ENCODE assay signal across 1 cellular context in the genomic region with DNA sequence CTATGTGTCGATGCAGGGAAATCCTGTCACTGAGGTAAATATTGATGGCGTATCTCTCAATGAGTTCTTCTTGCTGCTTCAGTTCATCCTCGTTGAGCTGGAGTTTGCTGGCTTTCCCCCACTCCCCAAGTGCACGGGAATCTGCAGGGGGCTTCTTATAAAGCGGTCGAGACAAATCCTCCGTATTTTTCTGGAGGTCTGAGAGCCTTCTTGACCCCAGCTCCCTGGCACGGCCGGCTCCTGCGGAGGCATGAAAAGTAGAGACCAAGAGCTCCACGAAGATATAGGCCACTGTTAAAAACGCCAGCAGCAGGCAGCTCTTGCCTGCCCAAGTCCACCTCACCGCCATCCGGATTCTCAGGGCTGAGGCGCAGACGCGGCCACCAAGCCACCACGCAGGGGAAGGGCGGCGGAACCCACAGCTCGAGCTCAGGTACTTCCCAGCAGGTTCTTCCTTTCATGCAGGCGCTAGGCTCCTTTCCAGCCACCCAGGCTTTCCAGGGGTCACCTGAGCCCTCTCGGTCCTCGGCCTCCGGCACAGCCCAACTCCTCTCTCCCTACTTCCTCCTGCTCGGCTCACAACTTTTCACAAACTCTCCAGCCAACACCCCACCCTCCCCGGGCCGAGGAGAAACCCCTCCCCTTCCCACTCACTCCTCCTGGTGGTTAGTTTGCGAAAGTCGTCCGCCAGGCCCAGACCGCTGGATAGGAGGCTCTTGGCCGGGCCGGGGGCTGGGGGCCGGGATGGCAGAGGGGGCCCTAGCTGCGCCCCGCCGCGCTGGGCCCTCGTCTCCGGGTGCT.
TF ChIP-seq lines count a peak whose summit lies in the region.

A gene (minus strand): TSS at position 596 of the 801 bp plus-strand sequence. CDS start 247 bp downstream, at position 349.

TF ChIP-seq in HepG2, 621 proteins besides CTCF, POLR2A, EP300 and RAD21 (continued from another document and continues in another):
- TF ChIP-seq, protein P1, sequence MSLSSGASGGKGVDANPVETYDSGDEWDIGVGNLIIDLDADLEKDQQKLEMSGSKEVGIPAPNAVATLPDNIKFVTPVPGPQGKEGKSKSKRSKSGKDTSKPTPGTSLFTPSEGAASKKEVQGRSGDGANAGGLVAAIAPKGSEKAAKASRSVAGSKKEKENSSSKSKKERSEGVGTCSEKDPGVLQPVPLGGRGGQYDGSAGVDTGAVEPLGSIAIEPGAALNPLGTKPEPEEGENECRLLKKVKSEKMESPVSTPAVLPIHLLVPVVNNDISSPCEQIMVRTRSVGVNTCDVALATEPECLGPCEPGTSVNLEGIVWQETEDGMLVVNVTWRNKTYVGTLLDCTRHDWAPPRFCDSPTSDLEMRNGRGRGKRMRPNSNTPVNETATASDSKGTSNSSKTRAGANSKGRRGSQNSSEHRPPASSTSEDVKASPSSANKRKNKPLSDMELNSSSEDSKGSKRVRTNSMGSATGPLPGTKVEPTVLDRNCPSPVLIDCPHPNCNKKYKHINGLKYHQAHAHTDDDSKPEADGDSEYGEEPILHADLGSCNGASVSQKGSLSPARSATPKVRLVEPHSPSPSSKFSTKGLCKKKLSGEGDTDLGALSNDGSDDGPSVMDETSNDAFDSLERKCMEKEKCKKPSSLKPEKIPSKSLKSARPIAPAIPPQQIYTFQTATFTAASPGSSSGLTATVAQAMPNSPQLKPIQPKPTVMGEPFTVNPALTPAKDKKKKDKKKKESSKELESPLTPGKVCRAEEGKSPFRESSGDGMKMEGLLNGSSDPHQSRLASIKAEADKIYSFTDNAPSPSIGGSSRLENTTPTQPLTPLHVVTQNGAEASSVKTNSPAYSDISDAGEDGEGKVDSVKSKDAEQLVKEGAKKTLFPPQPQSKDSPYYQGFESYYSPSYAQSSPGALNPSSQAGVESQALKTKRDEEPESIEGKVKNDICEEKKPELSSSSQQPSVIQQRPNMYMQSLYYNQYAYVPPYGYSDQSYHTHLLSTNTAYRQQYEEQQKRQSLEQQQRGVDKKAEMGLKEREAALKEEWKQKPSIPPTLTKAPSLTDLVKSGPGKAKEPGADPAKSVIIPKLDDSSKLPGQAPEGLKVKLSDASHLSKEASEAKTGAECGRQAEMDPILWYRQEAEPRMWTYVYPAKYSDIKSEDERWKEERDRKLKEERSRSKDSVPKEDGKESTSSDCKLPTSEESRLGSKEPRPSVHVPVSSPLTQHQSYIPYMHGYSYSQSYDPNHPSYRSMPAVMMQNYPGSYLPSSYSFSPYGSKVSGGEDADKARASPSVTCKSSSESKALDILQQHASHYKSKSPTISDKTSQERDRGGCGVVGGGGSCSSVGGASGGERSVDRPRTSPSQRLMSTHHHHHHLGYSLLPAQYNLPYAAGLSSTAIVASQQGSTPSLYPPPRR (CRISPR knock-in tag; IDR thresholded peaks at IDR 0.05; ENCODE audit: borderline replicate concordance), result 0 out of 2 replicates have a peak, but pooled peaks have one; percentile 14
- TF ChIP-seq, protein P2, sequence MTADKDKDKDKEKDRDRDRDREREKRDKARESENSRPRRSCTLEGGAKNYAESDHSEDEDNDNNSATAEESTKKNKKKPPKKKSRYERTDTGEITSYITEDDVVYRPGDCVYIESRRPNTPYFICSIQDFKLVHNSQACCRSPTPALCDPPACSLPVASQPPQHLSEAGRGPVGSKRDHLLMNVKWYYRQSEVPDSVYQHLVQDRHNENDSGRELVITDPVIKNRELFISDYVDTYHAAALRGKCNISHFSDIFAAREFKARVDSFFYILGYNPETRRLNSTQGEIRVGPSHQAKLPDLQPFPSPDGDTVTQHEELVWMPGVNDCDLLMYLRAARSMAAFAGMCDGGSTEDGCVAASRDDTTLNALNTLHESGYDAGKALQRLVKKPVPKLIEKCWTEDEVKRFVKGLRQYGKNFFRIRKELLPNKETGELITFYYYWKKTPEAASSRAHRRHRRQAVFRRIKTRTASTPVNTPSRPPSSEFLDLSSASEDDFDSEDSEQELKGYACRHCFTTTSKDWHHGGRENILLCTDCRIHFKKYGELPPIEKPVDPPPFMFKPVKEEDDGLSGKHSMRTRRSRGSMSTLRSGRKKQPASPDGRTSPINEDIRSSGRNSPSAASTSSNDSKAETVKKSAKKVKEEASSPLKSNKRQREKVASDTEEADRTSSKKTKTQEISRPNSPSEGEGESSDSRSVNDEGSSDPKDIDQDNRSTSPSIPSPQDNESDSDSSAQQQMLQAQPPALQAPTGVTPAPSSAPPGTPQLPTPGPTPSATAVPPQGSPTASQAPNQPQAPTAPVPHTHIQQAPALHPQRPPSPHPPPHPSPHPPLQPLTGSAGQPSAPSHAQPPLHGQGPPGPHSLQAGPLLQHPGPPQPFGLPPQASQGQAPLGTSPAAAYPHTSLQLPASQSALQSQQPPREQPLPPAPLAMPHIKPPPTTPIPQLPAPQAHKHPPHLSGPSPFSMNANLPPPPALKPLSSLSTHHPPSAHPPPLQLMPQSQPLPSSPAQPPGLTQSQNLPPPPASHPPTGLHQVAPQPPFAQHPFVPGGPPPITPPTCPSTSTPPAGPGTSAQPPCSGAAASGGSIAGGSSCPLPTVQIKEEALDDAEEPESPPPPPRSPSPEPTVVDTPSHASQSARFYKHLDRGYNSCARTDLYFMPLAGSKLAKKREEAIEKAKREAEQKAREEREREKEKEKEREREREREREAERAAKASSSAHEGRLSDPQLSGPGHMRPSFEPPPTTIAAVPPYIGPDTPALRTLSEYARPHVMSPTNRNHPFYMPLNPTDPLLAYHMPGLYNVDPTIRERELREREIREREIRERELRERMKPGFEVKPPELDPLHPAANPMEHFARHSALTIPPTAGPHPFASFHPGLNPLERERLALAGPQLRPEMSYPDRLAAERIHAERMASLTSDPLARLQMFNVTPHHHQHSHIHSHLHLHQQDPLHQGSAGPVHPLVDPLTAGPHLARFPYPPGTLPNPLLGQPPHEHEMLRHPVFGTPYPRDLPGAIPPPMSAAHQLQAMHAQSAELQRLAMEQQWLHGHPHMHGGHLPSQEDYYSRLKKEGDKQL (CRISPR knock-in tag; IDR thresholded peaks at IDR 0.05; ENCODE audit: low read depth), result no peak
- TF ChIP-seq ZNF577 (CRISPR knock-in tag; IDR thresholded peaks at IDR 0.05; ENCODE audit: borderline replicate concordance, low read depth) (no peak), ZFP82 (CRISPR knock-in tag; IDR thresholded peaks at IDR 0.05; ENCODE audit: borderline replicate concordance) (no peak), RARA (CRISPR knock-in tag; IDR thresholded peaks at IDR 0.05) (peak; percentile 8; the same call in 1 of the 2 replicates), RBM39 (IDR thresholded peaks at IDR 0.05; ENCODE audit: low read depth, low read length, poor library complexity, severe bottlenecking) (peak; percentile 90), REPIN1 (CRISPR knock-in tag; IDR thresholded peaks at IDR 0.05; ENCODE audit: borderline replicate concordance, low read depth) (peak; percentile 38; the same call in 1 of the 2 replicates), ZNF652 (CRISPR knock-in tag; IDR thresholded peaks at IDR 0.05; ENCODE audit: borderline replicate concordance, low read depth) (0 out of 2 replicates have a peak, but pooled peaks have one; percentile 34), FOXC1 (CRISPR knock-in tag; IDR thresholded peaks at IDR 0.05; ENCODE audit: borderline replicate concordance) (no peak), RBFOX2 (IDR thresholded peaks at IDR 0.05; ENCODE audit: low read depth, low read length) (peak; percentile 46; the same call in 1 of the 2 replicates), KAT8 (CRISPR knock-in tag; IDR thresholded peaks at IDR 0.05) (peak; percentile 55; the same call in 1 of the 2 replicates), ZNF619 (CRISPR knock-in tag; IDR thresholded peaks at IDR 0.05) (0 out of 2 replicates have a peak, but pooled peaks have one; percentile 36), GATAD2A (CRISPR knock-in tag; IDR thresholded peaks at IDR 0.05) (peak; percentile 40), SP1 (IDR thresholded peaks at IDR 0.05) (no peak), SP1 (CRISPR knock-in tag; IDR thresholded peaks at IDR 0.05) (peak; percentile 57; the same call in 1 of the 2 replicates), ZNF792 (CRISPR knock-in tag; IDR thresholded peaks at IDR 0.05) (0 out of 2 replicates have a peak, but pooled peaks have one; percentile 62), TAF1 (CRISPR knock-in tag; IDR thresholded peaks at IDR 0.05) (peak; percentile 62), THAP11 (CRISPR knock-in tag; IDR thresholded peaks at IDR 0.05) (peak; percentile 45; the same call in 1 of the 2 replicates), ZNF468 (CRISPR knock-in tag; IDR thresholded peaks at IDR 0.05) (no peak)
- TF ChIP-seq, protein P3, sequence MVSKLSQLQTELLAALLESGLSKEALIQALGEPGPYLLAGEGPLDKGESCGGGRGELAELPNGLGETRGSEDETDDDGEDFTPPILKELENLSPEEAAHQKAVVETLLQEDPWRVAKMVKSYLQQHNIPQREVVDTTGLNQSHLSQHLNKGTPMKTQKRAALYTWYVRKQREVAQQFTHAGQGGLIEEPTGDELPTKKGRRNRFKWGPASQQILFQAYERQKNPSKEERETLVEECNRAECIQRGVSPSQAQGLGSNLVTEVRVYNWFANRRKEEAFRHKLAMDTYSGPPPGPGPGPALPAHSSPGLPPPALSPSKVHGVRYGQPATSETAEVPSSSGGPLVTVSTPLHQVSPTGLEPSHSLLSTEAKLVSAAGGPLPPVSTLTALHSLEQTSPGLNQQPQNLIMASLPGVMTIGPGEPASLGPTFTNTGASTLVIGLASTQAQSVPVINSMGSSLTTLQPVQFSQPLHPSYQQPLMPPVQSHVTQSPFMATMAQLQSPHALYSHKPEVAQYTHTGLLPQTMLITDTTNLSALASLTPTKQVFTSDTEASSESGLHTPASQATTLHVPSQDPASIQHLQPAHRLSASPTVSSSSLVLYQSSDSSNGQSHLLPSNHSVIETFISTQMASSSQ (IDR thresholded peaks at IDR 0.05; ENCODE audit: low read depth), result no peak
- TF ChIP-seq, protein P3 (CRISPR knock-in tag; IDR thresholded peaks at IDR 0.05; ENCODE audit: borderline replicate concordance), result no peak
- TF ChIP-seq, protein P4, sequence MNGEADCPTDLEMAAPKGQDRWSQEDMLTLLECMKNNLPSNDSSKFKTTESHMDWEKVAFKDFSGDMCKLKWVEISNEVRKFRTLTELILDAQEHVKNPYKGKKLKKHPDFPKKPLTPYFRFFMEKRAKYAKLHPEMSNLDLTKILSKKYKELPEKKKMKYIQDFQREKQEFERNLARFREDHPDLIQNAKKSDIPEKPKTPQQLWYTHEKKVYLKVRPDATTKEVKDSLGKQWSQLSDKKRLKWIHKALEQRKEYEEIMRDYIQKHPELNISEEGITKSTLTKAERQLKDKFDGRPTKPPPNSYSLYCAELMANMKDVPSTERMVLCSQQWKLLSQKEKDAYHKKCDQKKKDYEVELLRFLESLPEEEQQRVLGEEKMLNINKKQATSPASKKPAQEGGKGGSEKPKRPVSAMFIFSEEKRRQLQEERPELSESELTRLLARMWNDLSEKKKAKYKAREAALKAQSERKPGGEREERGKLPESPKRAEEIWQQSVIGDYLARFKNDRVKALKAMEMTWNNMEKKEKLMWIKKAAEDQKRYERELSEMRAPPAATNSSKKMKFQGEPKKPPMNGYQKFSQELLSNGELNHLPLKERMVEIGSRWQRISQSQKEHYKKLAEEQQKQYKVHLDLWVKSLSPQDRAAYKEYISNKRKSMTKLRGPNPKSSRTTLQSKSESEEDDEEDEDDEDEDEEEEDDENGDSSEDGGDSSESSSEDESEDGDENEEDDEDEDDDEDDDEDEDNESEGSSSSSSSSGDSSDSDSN (CRISPR knock-in tag; IDR thresholded peaks at IDR 0.05), result peak; percentile 65; the same call in 1 of the 2 replicates
- TF ChIP-seq, protein P5, sequence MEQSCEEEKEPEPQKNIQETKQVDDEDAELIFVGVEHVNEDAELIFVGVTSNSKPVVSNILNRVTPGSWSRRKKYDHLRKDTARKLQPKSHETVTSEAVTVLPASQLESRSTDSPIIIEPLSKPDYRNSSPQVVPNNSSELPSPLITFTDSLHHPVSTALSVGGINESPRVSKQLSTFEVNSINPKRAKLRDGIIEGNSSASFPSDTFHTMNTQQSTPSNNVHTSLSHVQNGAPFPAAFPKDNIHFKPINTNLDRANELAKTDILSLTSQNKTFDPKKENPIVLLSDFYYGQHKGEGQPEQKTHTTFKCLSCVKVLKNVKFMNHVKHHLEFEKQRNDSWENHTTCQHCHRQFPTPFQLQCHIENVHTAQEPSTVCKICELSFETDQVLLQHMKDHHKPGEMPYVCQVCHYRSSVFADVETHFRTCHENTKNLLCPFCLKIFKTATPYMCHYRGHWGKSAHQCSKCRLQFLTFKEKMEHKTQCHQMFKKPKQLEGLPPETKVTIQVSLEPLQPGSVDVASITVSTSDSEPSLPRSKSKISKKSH (CRISPR knock-in tag; IDR thresholded peaks at IDR 0.05; ENCODE audit: borderline replicate concordance), result peak; percentile 63; the same call in 1 of the 2 replicates
- TF ChIP-seq, protein P6, sequence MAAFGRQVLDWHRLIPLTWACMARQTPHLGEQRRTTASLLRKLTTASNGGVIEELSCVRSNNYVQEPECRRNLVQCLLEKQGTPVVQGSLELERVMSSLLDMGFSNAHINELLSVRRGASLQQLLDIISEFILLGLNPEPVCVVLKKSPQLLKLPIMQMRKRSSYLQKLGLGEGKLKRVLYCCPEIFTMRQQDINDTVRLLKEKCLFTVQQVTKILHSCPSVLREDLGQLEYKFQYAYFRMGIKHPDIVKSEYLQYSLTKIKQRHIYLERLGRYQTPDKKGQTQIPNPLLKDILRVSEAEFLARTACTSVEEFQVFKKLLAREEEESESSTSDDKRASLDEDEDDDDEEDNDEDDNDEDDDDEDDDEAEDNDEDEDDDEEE (CRISPR knock-in tag; IDR thresholded peaks at IDR 0.05), result 0 out of 2 replicates have a peak, but pooled peaks have one; percentile 23
- TF ChIP-seq, protein P7, sequence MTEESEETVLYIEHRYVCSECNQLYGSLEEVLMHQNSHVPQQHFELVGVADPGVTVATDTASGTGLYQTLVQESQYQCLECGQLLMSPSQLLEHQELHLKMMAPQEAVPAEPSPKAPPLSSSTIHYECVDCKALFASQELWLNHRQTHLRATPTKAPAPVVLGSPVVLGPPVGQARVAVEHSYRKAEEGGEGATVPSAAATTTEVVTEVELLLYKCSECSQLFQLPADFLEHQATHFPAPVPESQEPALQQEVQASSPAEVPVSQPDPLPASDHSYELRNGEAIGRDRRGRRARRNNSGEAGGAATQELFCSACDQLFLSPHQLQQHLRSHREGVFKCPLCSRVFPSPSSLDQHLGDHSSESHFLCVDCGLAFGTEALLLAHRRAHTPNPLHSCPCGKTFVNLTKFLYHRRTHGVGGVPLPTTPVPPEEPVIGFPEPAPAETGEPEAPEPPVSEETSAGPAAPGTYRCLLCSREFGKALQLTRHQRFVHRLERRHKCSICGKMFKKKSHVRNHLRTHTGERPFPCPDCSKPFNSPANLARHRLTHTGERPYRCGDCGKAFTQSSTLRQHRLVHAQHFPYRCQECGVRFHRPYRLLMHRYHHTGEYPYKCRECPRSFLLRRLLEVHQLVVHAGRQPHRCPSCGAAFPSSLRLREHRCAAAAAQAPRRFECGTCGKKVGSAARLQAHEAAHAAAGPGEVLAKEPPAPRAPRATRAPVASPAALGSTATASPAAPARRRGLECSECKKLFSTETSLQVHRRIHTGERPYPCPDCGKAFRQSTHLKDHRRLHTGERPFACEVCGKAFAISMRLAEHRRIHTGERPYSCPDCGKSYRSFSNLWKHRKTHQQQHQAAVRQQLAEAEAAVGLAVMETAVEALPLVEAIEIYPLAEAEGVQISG (CRISPR knock-in tag; IDR thresholded peaks at IDR 0.05), result peak; percentile 38; the same call in 1 of the 2 replicates
